ENCODE assay signal across 1 cellular context in the genomic region with DNA sequence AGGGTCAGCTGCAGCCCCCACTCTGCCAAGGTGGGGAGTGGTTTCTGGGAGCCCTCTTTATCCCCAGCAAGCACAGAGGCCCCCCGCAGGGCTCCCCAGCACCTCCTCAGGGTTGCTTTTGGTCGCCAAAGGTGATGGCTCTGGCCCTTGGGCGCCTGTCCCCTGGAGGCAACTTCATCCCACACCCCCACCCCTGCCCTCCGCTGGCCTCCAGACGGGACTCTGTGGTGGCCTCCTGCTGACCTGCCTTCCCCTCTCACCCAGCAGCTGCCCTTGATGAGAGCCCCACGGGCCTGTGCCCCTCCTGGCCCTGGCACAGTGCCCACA.
TF ChIP-seq lines count a peak whose summit lies in the region.

No MANE protein-coding gene starts in this region.

TF ChIP-seq in HCT116, 20 proteins besides CTCF, POLR2A, EP300 and RAD21 (continued from another document):
- TF ChIP-seq, protein P1, sequence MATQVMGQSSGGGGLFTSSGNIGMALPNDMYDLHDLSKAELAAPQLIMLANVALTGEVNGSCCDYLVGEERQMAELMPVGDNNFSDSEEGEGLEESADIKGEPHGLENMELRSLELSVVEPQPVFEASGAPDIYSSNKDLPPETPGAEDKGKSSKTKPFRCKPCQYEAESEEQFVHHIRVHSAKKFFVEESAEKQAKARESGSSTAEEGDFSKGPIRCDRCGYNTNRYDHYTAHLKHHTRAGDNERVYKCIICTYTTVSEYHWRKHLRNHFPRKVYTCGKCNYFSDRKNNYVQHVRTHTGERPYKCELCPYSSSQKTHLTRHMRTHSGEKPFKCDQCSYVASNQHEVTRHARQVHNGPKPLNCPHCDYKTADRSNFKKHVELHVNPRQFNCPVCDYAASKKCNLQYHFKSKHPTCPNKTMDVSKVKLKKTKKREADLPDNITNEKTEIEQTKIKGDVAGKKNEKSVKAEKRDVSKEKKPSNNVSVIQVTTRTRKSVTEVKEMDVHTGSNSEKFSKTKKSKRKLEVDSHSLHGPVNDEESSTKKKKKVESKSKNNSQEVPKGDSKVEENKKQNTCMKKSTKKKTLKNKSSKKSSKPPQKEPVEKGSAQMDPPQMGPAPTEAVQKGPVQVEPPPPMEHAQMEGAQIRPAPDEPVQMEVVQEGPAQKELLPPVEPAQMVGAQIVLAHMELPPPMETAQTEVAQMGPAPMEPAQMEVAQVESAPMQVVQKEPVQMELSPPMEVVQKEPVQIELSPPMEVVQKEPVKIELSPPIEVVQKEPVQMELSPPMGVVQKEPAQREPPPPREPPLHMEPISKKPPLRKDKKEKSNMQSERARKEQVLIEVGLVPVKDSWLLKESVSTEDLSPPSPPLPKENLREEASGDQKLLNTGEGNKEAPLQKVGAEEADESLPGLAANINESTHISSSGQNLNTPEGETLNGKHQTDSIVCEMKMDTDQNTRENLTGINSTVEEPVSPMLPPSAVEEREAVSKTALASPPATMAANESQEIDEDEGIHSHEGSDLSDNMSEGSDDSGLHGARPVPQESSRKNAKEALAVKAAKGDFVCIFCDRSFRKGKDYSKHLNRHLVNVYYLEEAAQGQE (IDR thresholded peaks at IDR 0.05; ENCODE audit: low read depth) = no peak
- TF ChIP-seq EGR1 (IDR thresholded peaks at IDR 0.05; ENCODE audit: low read depth) (no peak), CBX3 (IDR thresholded peaks at IDR 0.05; ENCODE audit: low read depth) (no peak), JUND (IDR thresholded peaks at IDR 0.05) (no peak), ELF1 (IDR thresholded peaks at IDR 0.05; ENCODE audit: borderline replicate concordance, low read depth) (no peak), ZFX (IDR thresholded peaks at IDR 0.05) (no peak), SIN3A (IDR thresholded peaks at IDR 0.05; ENCODE audit: low read depth) (no peak), EZH2 (IDR thresholded peaks at IDR 0.05) (no peak), TCF7L2 (IDR thresholded peaks at IDR 0.05; ENCODE audit: borderline replicate concordance, extremely low read depth, insufficient read depth, insufficient read length) (no peak), POLR2AphosphoS5 (IDR thresholded peaks at IDR 0.05; ENCODE audit: low read depth, low read length) (no peak), ZNF274 (IDR thresholded peaks at IDR 0.05; ENCODE audit: low read depth, low read length) (no peak), FOSL1 (IDR thresholded peaks at IDR 0.05; ENCODE audit: low read depth) (no peak), SP1 (IDR thresholded peaks at IDR 0.05; ENCODE audit: low read depth) (no peak), SRF (IDR thresholded peaks at IDR 0.05; ENCODE audit: low read depth) (no peak), EZH2phosphoT487 (IDR thresholded peaks at IDR 0.05; ENCODE audit: borderline replicate concordance) (no peak)
- TF ChIP-seq, protein P2, sequence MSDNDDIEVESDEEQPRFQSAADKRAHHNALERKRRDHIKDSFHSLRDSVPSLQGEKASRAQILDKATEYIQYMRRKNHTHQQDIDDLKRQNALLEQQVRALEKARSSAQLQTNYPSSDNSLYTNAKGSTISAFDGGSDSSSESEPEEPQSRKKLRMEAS (IDR thresholded peaks at IDR 0.05) = no peak
- TF ChIP-seq, protein P3, sequence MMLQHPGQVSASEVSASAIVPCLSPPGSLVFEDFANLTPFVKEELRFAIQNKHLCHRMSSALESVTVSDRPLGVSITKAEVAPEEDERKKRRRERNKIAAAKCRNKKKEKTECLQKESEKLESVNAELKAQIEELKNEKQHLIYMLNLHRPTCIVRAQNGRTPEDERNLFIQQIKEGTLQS (IDR thresholded peaks at IDR 0.05) = no peak
